Comparison of ENCODE assay signal across 19 cellular contexts in the genomic region with DNA sequence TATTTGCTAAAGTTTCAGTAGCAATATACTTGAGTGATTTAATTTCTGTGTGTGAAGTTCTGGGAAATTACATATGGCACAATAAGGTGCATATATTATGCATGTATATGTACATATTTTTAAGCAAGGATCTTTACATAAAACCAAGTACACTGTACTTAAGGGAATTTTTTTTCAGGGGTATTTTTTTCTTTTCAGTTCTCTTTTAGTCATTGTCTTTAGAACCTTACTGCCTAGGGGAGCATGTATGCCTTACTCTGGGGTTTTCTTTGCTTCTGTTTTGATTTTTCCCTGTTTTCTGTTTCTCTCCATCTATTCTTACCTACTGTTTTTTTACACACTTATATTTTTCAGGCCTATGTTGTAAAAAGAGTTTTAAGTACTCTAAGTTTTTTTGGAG. TPM values are rescaled to one million over a fixed set of nuclear protein-coding genes. Genes with fewer than 3 reads are reported as not detected.
DNase-seq lines count a peak whose midpoint lies in the region; ATAC-seq and TF ChIP-seq lines count a peak whose summit lies in the region.
"Had no signal": no experiment of that assay in that cellular context is flagged by ENCODE, and none has a peak within 500 bp of the region (broad histone marks: within the 10 kb centered on the region; RNA-seq: fewer than 3 reads in every experiment).

No MANE protein-coding gene starts in this region.

- H3K4me1 ChIP-seq in GM23338 (ENCODE audit: insufficient read depth) = no peaks in the 10 kb centered on the region

- H3K27ac Mint-ChIP-seq in GM23338 = 0 out of 2 replicates have a peak overlapping the region, but pooled peaks have one; percentile 30
- H3K27ac Mint-ChIP-seq in stimulated activated memory B cell treated with anti-CD40 and anti-IgM and Interleukin-4, amounts not matched to agents 10 μg/mL and 1 μg/mL and 100 μg/mL, for 72 hours = no peak overlapping the region
- H3K27ac Mint-ChIP-seq: memory B cell had no signal

- H3K9me3 Mint-ChIP-seq in GM23338 = no peaks in the 10 kb centered on the region
- no peaks in the 10 kb centered on the region for H3K9me3 Mint-ChIP-seq in stimulated activated memory B cell treated with anti-CD40 and anti-IgM and Interleukin-4, amounts not matched to agents 10 μg/mL and 1 μg/mL and 100 μg/mL, for 72 hours
- H3K9me3 Mint-ChIP-seq: memory B cell had no signal

- H3K27ac ChIP-seq in GM23338 (ENCODE audit: low read depth) = no peak overlapping the region
- H3K27ac ChIP-seq: 22Rv1, C4-2B had no signal

- no peaks in the 10 kb centered on the region for H3K9me2 ChIP-seq in GM23338 (ENCODE audit: insufficient read depth)

- H3K27me3 Mint-ChIP-seq in GM23338 (ENCODE audit: insufficient read depth, low read depth, poor library complexity) = no peaks in the 10 kb centered on the region
- no peaks in the 10 kb centered on the region for H3K27me3 Mint-ChIP-seq in stimulated activated memory B cell treated with anti-CD40 and anti-IgM and Interleukin-4, amounts not matched to agents 10 μg/mL and 1 μg/mL and 100 μg/mL, for 72 hours
- H3K27me3 Mint-ChIP-seq: memory B cell had no signal

- H3K4me2 ChIP-seq in GM23338 = no peak overlapping the region

- no peak overlapping the region for H2AFZ ChIP-seq in GM23338

- H3K4me1 Mint-ChIP-seq in GM23338 = peaks cover under 1% of the 10 kb centered on the region; the same call in 2 of the 3 replicates
- peaks cover 8% of the 10 kb centered on the region for H3K4me1 Mint-ChIP-seq in stimulated activated memory B cell treated with anti-CD40 and anti-IgM and Interleukin-4, amounts not matched to agents 10 μg/mL and 1 μg/mL and 100 μg/mL, for 72 hours

- H3K36me3 Mint-ChIP-seq in GM23338 (ENCODE audit: low read depth) = no peaks in the 10 kb centered on the region
- peaks cover 16% of the 10 kb centered on the region for H3K36me3 Mint-ChIP-seq in stimulated activated memory B cell treated with anti-CD40 and anti-IgM and Interleukin-4, amounts not matched to agents 10 μg/mL and 1 μg/mL and 100 μg/mL, for 72 hours

- no peaks in the 10 kb centered on the region for H3K27me3 ChIP-seq in GM23338 (ENCODE audit: insufficient read depth)
- H3K27me3 ChIP-seq: MG63 had no signal

- H4K20me1 ChIP-seq in GM23338 (replicated peaks; ENCODE audit: insufficient read depth) = no peaks in the 10 kb centered on the region; the same call in 1 of the 2 replicates

- no peaks in the 10 kb centered on the region for H3F3A ChIP-seq in GM23338 (replicated peaks; ENCODE audit: low read depth)

- TF ChIP-seq CTCF in GM10266 (IDR thresholded peaks at IDR 0.05; ENCODE audit: control insufficient read depth, insufficient read depth, low read depth, missing control alignments) (no peak), GM23338 (conservative IDR thresholded peaks at IDR 0.05; ENCODE audit: low read depth in 2 of 2) (no peak)

- H3K36me3 ChIP-seq in GM23338 (ENCODE audit: insufficient read depth) = peaks cover 4% of the 10 kb centered on the region; the same call in 1 of the 2 replicates

- H3K79me2 ChIP-seq in GM23338 (replicated peaks; ENCODE audit: insufficient read depth) = peaks cover 68% of the 10 kb centered on the region

- no peak overlapping the region for H3K4me3 Mint-ChIP-seq in GM23338
- H3K4me3 Mint-ChIP-seq in stimulated activated memory B cell treated with anti-CD40 and anti-IgM and Interleukin-4, amounts not matched to agents 10 μg/mL and 1 μg/mL and 100 μg/mL, for 72 hours = no peak overlapping the region
- H3K4me3 Mint-ChIP-seq: memory B cell had no signal

- DNase-seq in GM10266 (ENCODE audit: extremely low spot score) = peak; percentile 9
- no peak for DNase-seq in GM23338 (ENCODE audit: low spot score)
- no peak for DNase-seq in HK-2 (ENCODE audit: unreplicated experiment)
- DNase-seq in stimulated activated CD4-positive, alpha-beta T cell treated with anti-CD3 and anti-CD28 coated beads, Interleukin-2, amount 100 ng/mL, for 24 hours = no peak
- DNase-seq in effector CD4-positive, alpha-beta T cell = no peak
- DNase-seq: activated CD8-positive, alpha-beta memory T cell treated with anti-CD3 and anti-CD28 coated beads for 24 hours; activated gamma-delta T cell; aorta; DND-41; MG63; NCI-H1930; NCI-H510A had no signal

- peak; percentile 48 for ATAC-seq in GM19035 (IDR thresholded peaks at IDR 0.05; ENCODE audit: unreplicated experiment)
- no peak for ATAC-seq in GM23338
- peak; percentile 41 for ATAC-seq in HG03108 (IDR thresholded peaks at IDR 0.05; ENCODE audit: unreplicated experiment)
- ATAC-seq in stimulated activated memory B cell treated with anti-CD40 and anti-IgM and Interleukin-4, amounts not matched to agents 10 μg/mL and 1 μg/mL and 100 μg/mL, for 72 hours = no peak
- ATAC-seq: SK-N-SH treated with all-trans-retinoic acid at 6 μM for 48 hours had no signal

- H3K4me3 ChIP-seq in GM23338 = no peak overlapping the region
- H3K4me3 ChIP-seq: MG63 had no signal

TF ChIP-seq in GM23338, 12 proteins besides CTCF, POLR2A, EP300 and RAD21 (continues in another document):
- TF ChIP-seq POLR2AphosphoS5 (IDR thresholded peaks at IDR 0.05; ENCODE audit: low read depth) = no peak
- no peak for TF ChIP-seq CREB1 (CRISPR knock-in tag; IDR thresholded peaks at IDR 0.05; ENCODE audit: low read depth)
- TF ChIP-seq EZH2phosphoT487 (IDR thresholded peaks at IDR 0.05; ENCODE audit: unreplicated experiment) = no peak
- no peak for TF ChIP-seq STAT1 (IDR thresholded peaks at IDR 0.05; ENCODE audit: unreplicated experiment)
- TF ChIP-seq ZNF462 (CRISPR knock-in tag; IDR thresholded peaks at IDR 0.05) = no peak
- TF ChIP-seq, protein P1, sequence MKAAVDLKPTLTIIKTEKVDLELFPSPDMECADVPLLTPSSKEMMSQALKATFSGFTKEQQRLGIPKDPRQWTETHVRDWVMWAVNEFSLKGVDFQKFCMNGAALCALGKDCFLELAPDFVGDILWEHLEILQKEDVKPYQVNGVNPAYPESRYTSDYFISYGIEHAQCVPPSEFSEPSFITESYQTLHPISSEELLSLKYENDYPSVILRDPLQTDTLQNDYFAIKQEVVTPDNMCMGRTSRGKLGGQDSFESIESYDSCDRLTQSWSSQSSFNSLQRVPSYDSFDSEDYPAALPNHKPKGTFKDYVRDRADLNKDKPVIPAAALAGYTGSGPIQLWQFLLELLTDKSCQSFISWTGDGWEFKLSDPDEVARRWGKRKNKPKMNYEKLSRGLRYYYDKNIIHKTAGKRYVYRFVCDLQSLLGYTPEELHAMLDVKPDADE (IDR thresholded peaks at IDR 0.05) = no peak
- TF ChIP-seq ZNF331 (CRISPR knock-in tag; IDR thresholded peaks at IDR 0.05; ENCODE audit: low read depth) = no peak

RNA-seq across cellular contexts. Expression of gene RAP2A, which starts 7.4 kb away (rescaled TPM):
- 35.3 and 36.4 TPM in 2 replicates for total RNA-seq in GM23338 (2014; rRNA removed; shearing (Covaris generic))
- 10.4 and 11.3 TPM in 2 replicates for polyA plus RNA-seq in GM23338 (2016; fragmentation: Nextera tagmentation; extraction: Ambion mirVana)

Comparison
In these comparisons a context has a peak if more than half of its experiments do, and no peak if none do; other contexts are left out.
1. ATAC-seq: peak in GM19035 (single experiment) and HG03108 (single experiment); none in GM23338 (single experiment) and stimulated activated memory B cell treated with anti-CD40 and anti-IgM and Interleukin-4, amounts not matched to agents 10 μg/mL and 1 μg/mL and 100 μg/mL, for 72 hours (single experiment).